19 cellular contexts compared by ENCODE assay signal in the genomic region with DNA sequence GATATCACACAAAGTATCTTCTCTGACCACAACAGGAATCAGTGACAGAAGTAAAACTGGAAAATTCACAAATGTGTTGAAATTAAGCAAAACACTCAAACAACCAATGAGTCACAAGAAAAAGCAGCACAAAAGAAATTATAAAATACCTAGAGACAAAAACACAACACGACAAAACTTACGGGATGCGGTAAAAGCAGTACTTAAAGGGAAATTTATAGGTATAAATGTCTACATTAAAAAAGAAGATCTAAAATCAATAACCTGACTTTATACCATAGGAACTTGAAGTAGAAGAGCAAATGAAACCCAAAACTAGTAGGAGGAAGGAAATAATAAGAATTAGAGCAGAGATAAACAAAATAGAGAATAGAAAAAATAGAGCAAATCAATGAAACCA.
"Had no signal": no experiment of that assay in that cellular context is flagged by ENCODE, and none has a peak within 500 bp of the region (broad histone marks: within the 10 kb centered on the region; RNA-seq: fewer than 3 reads in every experiment).

No MANE protein-coding gene starts in this region.

- H3K27me3 ChIP-seq: breast epithelium, heart left ventricle, pancreas, right atrium auricular region, spleen had no signal

- H3K4me3 ChIP-seq: breast epithelium, coronary artery, heart left ventricle, pancreas, psoas muscle, right atrium auricular region, spleen, tibial artery had no signal

- H3K27ac Mint-ChIP-seq: activated naive CD4-positive, alpha-beta T cell treated with anti-CD3 and anti-CD28 coated beads, Interleukin-2, amount 50 U/mL, for 72 hours; nephron progenitor cell; stimulated activated naive CD8-positive, alpha-beta T cell treated with anti-CD3 and anti-CD28 coated beads, Interleukin-15, Interleukin-2, amounts not matched to agents 100 ng/mL and 50 ng/mL, for 24 hours had no signal

- H3K36me3 Mint-ChIP-seq: T-cell had no signal

- H3K27ac ChIP-seq: breast epithelium, coronary artery, epithelial cell of prostate, heart left ventricle, pancreas, psoas muscle, right atrium auricular region, spleen, tibial artery had no signal

- ATAC-seq: activated naive CD4-positive, alpha-beta T cell treated with anti-CD3 and anti-CD28 coated beads, Interleukin-2, amount 50 U/mL, for 72 hours; heart left ventricle; left cardiac atrium; pancreas; psoas muscle; T-cell had no signal

- H3K4me1 ChIP-seq: breast epithelium, psoas muscle had no signal

- DNase-seq: activated CD4-positive, alpha-beta T cell treated with anti-CD3 and anti-CD28 coated beads, Interleukin-2, amount 50 U/mL, for 1 hour; activated T-cell treated with anti-CD3 and anti-CD28 coated beads for 4 hours; amniotic stem cell; heart left ventricle; islet precursor cell; left cardiac atrium; nephron progenitor cell; pancreas; psoas muscle; spleen; stimulated activated CD4-positive, alpha-beta T cell treated with anti-CD3 and anti-CD28 coated beads, Interleukin-4, amount 100 ng/mL, for 1 hour; T-cell; tibial artery had no signal

- H3K36me3 ChIP-seq: breast epithelium, heart left ventricle, pancreas, right atrium auricular region, spleen, tibial artery had no signal

- H3K9me3 Mint-ChIP-seq: activated naive CD4-positive, alpha-beta T cell treated with anti-CD3 and anti-CD28 coated beads, Interleukin-2, amount 50 U/mL, for 72 hours; nephron progenitor cell; stimulated activated naive CD8-positive, alpha-beta T cell treated with anti-CD3 and anti-CD28 coated beads, Interleukin-15, Interleukin-2, amounts not matched to agents 100 ng/mL and 50 ng/mL, for 24 hours; T-cell had no signal

- H3K9me3 ChIP-seq: breast epithelium, heart left ventricle, pancreas, psoas muscle, right atrium auricular region, spleen, tibial artery had no signal

- H3K4me3 Mint-ChIP-seq: nephron progenitor cell; stimulated activated naive CD8-positive, alpha-beta T cell treated with anti-CD3 and anti-CD28 coated beads, Interleukin-15, Interleukin-2, amounts not matched to agents 100 ng/mL and 50 ng/mL, for 24 hours; T-cell had no signal
